Comparison of ENCODE assay signal across 8 cellular contexts in the genomic region with DNA sequence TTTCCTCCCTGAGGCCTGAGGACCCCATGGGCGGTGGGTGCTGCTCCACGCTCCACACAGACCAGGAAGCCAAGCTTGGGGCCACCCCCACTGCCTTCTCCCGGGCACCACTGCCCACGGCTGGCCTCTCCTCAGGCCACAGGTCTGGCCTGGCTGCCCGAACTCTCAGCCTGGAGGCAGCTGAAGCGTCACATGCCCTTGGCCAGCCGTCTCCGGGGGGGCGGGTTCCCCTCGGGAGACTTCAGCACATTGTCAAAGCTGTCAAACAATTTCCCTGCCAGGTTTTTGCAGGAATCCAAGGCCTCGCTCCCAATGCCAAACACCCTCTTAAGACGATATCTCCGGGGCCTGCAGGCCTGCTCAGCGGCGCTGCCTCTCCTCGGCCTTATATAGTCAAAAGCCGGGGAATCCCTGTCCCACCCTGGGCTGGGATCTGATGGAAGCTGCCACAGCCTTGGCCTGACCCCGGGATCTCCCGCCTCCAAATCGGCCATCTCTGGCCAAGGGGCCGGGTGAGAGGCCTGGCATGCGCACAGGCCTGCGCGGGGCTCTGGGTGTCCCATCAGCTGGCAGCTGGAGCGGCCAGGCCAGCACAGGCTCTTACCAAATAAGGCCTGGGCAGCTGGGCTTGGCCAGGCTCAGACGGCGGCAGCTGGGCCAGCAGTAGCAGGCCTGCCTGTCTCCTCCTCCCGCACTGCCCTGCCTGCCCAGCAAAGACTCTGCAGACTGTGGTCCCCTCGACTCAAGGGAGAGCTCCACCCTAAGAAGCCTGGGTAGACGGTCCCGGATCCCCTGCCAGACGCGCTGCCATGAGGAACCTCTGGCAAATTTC. TPM values are rescaled to one million over a fixed set of nuclear protein-coding genes. Genes with fewer than 3 reads are reported as not detected.
A peak's percentile ranks its signal among the peaks of the same experiment; 100 is the strongest.
DNase-seq lines count a peak whose midpoint lies in the region; ATAC-seq and TF ChIP-seq lines count a peak whose summit lies in the region.

No MANE protein-coding gene starts in this region.

- WGBS in IMR-90 (ENCODE audit: extremely low coverage in 2 of 2, insufficient read length in 1 of 2), 2 experiments: 19% methylated on average over 14 of the region's 33 CpGs; no CpG with 5 or more reads in 1 of the 2 experiments

- H3K9me3 Mint-ChIP-seq in activated CD8-positive, alpha-beta T cell treated with anti-CD3 and anti-CD28 coated beads for 36 hours: peaks cover 3% of the 10 kb centered on the region

- H4K8ac ChIP-seq in IMR-90 (ENCODE audit: low read depth in 2 of 2, low read length in 2 of 2): peak overlapping the region; percentile 72 to 95

- TF ChIP-seq CTCF in IMR-90 (conservative IDR thresholded peaks at IDR 0.05; ENCODE audit: low read depth, low read length): no peak
- TF ChIP-seq CTCF in left lung (IDR thresholded peaks at IDR 0.05): no peak
- no peak for TF ChIP-seq CTCF in activated CD8-positive, alpha-beta T cell treated with anti-CD3 and anti-CD28 coated beads for 36 hours (IDR thresholded peaks at IDR 0.05)

- H3K79me1 ChIP-seq in IMR-90 (ENCODE audit: low read depth in 1 of 2, low read length in 2 of 2): no peaks in the 10 kb centered on the region

- peak overlapping the region; percentile 61 for H3K9ac ChIP-seq in IMR-90 (ENCODE audit: low read depth, low read length)

- H2AFZ ChIP-seq in IMR-90 (replicated peaks; ENCODE audit: low read length, poor library complexity): peak overlapping the region; percentile 92

- peak overlapping the region; percentile 76 for H3K14ac ChIP-seq in IMR-90 (replicated peaks; ENCODE audit: low read depth, low read length)

- H2BK5ac ChIP-seq in IMR-90 (ENCODE audit: low read depth, low read length, poor library complexity, severe bottlenecking): no peak overlapping the region

- peak; percentile 95 for ATAC-seq in IMR-90 (ENCODE audit: low read depth)
- peak; percentile 71 for ATAC-seq in left lung
- no peak for ATAC-seq in activated CD8-positive, alpha-beta T cell treated with anti-CD3 and anti-CD28 coated beads for 36 hours
- ATAC-seq in HG03159 (IDR thresholded peaks at IDR 0.05; ENCODE audit: unreplicated experiment): no peak
- ATAC-seq in HG03460 (IDR thresholded peaks at IDR 0.05; ENCODE audit: unreplicated experiment): no peak

- H3K56ac ChIP-seq in IMR-90 (ENCODE audit: extremely low read depth, insufficient read depth, low read length): no peak overlapping the region; the same call in 1 of the 2 replicates

- H2AK5ac ChIP-seq in IMR-90 (ENCODE audit: low read depth, low read length): 0 out of 2 replicates have a peak overlapping the region, but pooled peaks have one; percentile 16

- H3K27ac ChIP-seq in IMR-90 (ENCODE audit: insufficient read depth, low read length) (peak overlapping the region; percentile 16), cingulate gyrus (ENCODE audit: low read depth, low read length) (peak overlapping the region; percentile 95), left lung (peak overlapping the region; percentile 53 to 69)

- in situ Hi-C loops in IMR-90 (cut with MboI; ENCODE audit: low sequenced_read_pairs): no loop called here

- peak overlapping the region; percentile 75 for H4K91ac ChIP-seq in IMR-90 (ENCODE audit: insufficient read depth, low read depth, low read length)

- no peak for TF ChIP-seq RAD21 in IMR-90 (IDR thresholded peaks at IDR 0.05; ENCODE audit: low read length)

- peaks cover 4% of the 10 kb centered on the region for H3K4me1 Mint-ChIP-seq in activated CD8-positive, alpha-beta T cell treated with anti-CD3 and anti-CD28 coated beads for 36 hours (ENCODE audit: low read depth)

- 0 out of 2 replicates have a peak overlapping the region, but pooled peaks have one; percentile 61 for H2BK20ac ChIP-seq in IMR-90 (ENCODE audit: low read depth, low read length)

- intact Hi-C loops in IMR-90 (cut with micrococcal nuclease): no loop called here
- intact Hi-C loops in left lung (cut with DNase I): no loop called here
- intact Hi-C loops in activated CD8-positive, alpha-beta T cell treated with anti-CD3 and anti-CD28 coated beads for 36 hours (cut with micrococcal nuclease): no loop called here

- no peak for TF ChIP-seq POLR2A in IMR-90 (IDR thresholded peaks at IDR 0.05; ENCODE audit: low read depth, low read length)
- TF ChIP-seq POLR2A in erythroblast (IDR thresholded peaks at IDR 0.05; ENCODE audit: low read length): no peak

- BruUV-seq in IMR-90 (replicated peaks; lab: Mats Ljungman, UMichigan): no TSS peak

- no peaks in the 10 kb centered on the region for H4K20me1 ChIP-seq in IMR-90 (ENCODE audit: insufficient read depth, low read length)

- peak overlapping the region; percentile 93 for H4K5ac ChIP-seq in IMR-90 (ENCODE audit: low read depth, low read length)

- no peak overlapping the region for H3K27ac Mint-ChIP-seq in activated CD8-positive, alpha-beta T cell treated with anti-CD3 and anti-CD28 coated beads for 36 hours

- peak overlapping the region; percentile 90; the same call in 2 of the 3 replicates for H2BK15ac ChIP-seq in IMR-90 (ENCODE audit: low read depth, low read length)

- H3K27me3 ChIP-seq in IMR-90 (ENCODE audit: control insufficient read depth, insufficient read depth, low read length) (no peaks in the 10 kb centered on the region; the same call in 1 of the 2 replicates), left lung (no peaks in the 10 kb centered on the region)

- no peak overlapping the region for H3K4me2 ChIP-seq in IMR-90 (ENCODE audit: low read depth, low read length)

- dilution Hi-C loops in IMR-90 (cut with HindIII; ENCODE audit: low sequenced_read_pairs, unreplicated experiment): no loop called here

- peaks cover 9% of the 10 kb centered on the region for H3K9me3 ChIP-seq in IMR-90 (ENCODE audit: control insufficient read depth, insufficient read depth, low read length)
- H3K9me3 ChIP-seq in left lung: no peaks in the 10 kb centered on the region

- peak; percentile 66 for DNase-seq in IMR-90
- peak; percentile 72 to 88 for DNase-seq in left lung
- peak; percentile 25 for DNase-seq in stromal cell of bone marrow (ENCODE audit: low read depth)
- no peak for DNase-seq in activated CD8-positive, alpha-beta T cell treated with anti-CD3 and anti-CD28 coated beads for 36 hours
- no peak for DNase-seq in erythroblast (lab: John Stamatoyannopoulos, UW)

- POLR2A ChIA-PET in IMR-90 (lab: Charles Lee; ENCODE audit: unreplicated experiment): no interaction called here
- POLR2A ChIA-PET in activated CD8-positive, alpha-beta T cell treated with anti-CD3 and anti-CD28 coated beads for 36 hours (lab: Charles Lee): interaction anchor here (1.1 kb wide), 1 partner anchor 10 kb away, joined by 3 read pairs; no protein-coding TSS in a partner anchor

- H3K4me3 ChIP-seq in IMR-90 (ENCODE audit: insufficient read depth, low read depth, low read length): no peak overlapping the region
- H3K4me3 ChIP-seq in left lung: no peak overlapping the region

- H3K36me3 Mint-ChIP-seq in activated CD8-positive, alpha-beta T cell treated with anti-CD3 and anti-CD28 coated beads for 36 hours (ENCODE audit: low read depth): no peaks in the 10 kb centered on the region

- H3K36me3 ChIP-seq in IMR-90 (ENCODE audit: control insufficient read depth, insufficient read depth, low read length) (no peaks in the 10 kb centered on the region), left lung (no peaks in the 10 kb centered on the region)

- H3K4me3 Mint-ChIP-seq in activated CD8-positive, alpha-beta T cell treated with anti-CD3 and anti-CD28 coated beads for 36 hours: no peak overlapping the region

- H2AK9ac ChIP-seq in IMR-90 (replicated peaks; ENCODE audit: low read depth, low read length, poor library complexity): peak overlapping the region; percentile 65

- H3K18ac ChIP-seq in IMR-90 (ENCODE audit: low read depth, low read length): peak overlapping the region; percentile 55; the same call in 1 of the 2 replicates

- no peak overlapping the region for H3K23ac ChIP-seq in IMR-90 (ENCODE audit: low read depth, low read length)

- H3K4me1 ChIP-seq in IMR-90 (ENCODE audit: control insufficient read depth, insufficient read depth, low read length): peaks cover 4% of the 10 kb centered on the region; the same call in 1 of the 2 replicates
- peaks cover 11 to 47% of the 10 kb centered on the region in 2 donors for H3K4me1 ChIP-seq in left lung

- peak overlapping the region; percentile 75 for H3K4ac ChIP-seq in IMR-90 (ENCODE audit: low read depth, low read length)

- H3K9me1 ChIP-seq in IMR-90 (ENCODE audit: insufficient read depth, low read length): 0 out of 2 replicates have a peak, but pooled peaks cover 3% of the 10 kb centered on the region

- CTCF ChIA-PET in IMR-90 (lab: Yijun Ruan, JAX): no interaction called here
- CTCF ChIA-PET in activated CD8-positive, alpha-beta T cell treated with anti-CD3 and anti-CD28 coated beads for 36 hours (lab: Charles Lee): no interaction called here

- H3K27me3 Mint-ChIP-seq in activated CD8-positive, alpha-beta T cell treated with anti-CD3 and anti-CD28 coated beads for 36 hours: no peaks in the 10 kb centered on the region

- H2BK120ac ChIP-seq in IMR-90 (ENCODE audit: low read depth, low read length): peak overlapping the region; percentile 68; the same call in 1 of the 2 replicates

TF ChIP-seq in IMR-90, 13 proteins besides CTCF, POLR2A, EP300 and RAD21:
- TF ChIP-seq RFX5 (IDR thresholded peaks at IDR 0.05; ENCODE audit: low read depth, low read length): no peak
- no peak for TF ChIP-seq SMC3 (IDR thresholded peaks at IDR 0.05; ENCODE audit: low read depth, low read length)
- TF ChIP-seq CHD1 (IDR thresholded peaks at IDR 0.05; ENCODE audit: low read depth, low read length): no peak
- TF ChIP-seq CEBPB (IDR thresholded peaks at IDR 0.05; ENCODE audit: low read depth, low read length): no peak
- no peak for TF ChIP-seq RCOR1 (IDR thresholded peaks at IDR 0.05; ENCODE audit: insufficient replicate concordance, low read length)
- no peak for TF ChIP-seq NFE2L2 (IDR thresholded peaks at IDR 0.05; ENCODE audit: low read depth, low read length)
TF ChIP-seq in IMR-90: peak in this region for 0.

RNA-seq across cellular contexts. Expression of a gene that starts 49.7 kb away (rescaled TPM):
- total RNA-seq in IMR-90 (2012; rRNA removed) (5.2 and 6.9 TPM in 2 replicates), left lung (10 to 100 TPM; 17.6 to 20.0 TPM)
- 11.9 and 14.6 TPM in 2 replicates for polyA plus RNA-seq in IMR-90 (2012; rRNA removed)
- 9.7 and 20.7 TPM in 2 replicates for polyA plus RNA-seq in IMR-90 (2012; cell fraction: cytosol; rRNA removed)
- 10.0 and 19.1 TPM in 2 replicates for polyA plus RNA-seq in IMR-90 (2012; cell fraction: nucleus; rRNA removed; ENCODE audit: low replicate concordance)
- total RNA-seq in activated CD8-positive, alpha-beta T cell treated with anti-CD3 and anti-CD28 coated beads for 36 hours: 100 to 1,000 TPM; 114 to 116 TPM

Comparison
In these comparisons a context has a peak if more than half of its experiments do, and no peak if none do; other contexts are left out.
1. ATAC-seq: peak in IMR-90 (single experiment) and left lung (single experiment); none in activated CD8-positive, alpha-beta T cell treated with anti-CD3 and anti-CD28 coated beads for 36 hours (single experiment), HG03159 (single experiment) and HG03460 (single experiment).
2. DNase-seq: peak in IMR-90 (single experiment), left lung (2 of 2) and stromal cell of bone marrow (single experiment); none in activated CD8-positive, alpha-beta T cell treated with anti-CD3 and anti-CD28 coated beads for 36 hours (single experiment) and erythroblast (0 of 2).
3. H3K27ac ChIP-seq: peak in every context shown above with its lines; median percentile 95 in cingulate gyrus; 61 in left lung; 16 in IMR-90.
4. RNA of a gene that starts 49.7 kb away (total RNA-seq): 114 to 116 TPM in activated CD8-positive, alpha-beta T cell treated with anti-CD3 and anti-CD28 coated beads for 36 hours; 17.6 to 20.0 TPM in left lung and 5.2 to 6.9 TPM in IMR-90; every median in the first group is over 4 times any median in the second.